Comparison of ENCODE assay signal across 8 cellular contexts in genomic region chr19:49017666-49018351, GRCh38. TPM values are rescaled to one million over a fixed set of nuclear protein-coding genes. Genes with fewer than 3 reads are reported as not detected.
DNase-seq lines count a peak whose midpoint lies in the region; ATAC-seq lines count a peak whose summit lies in the region.

No MANE protein-coding gene starts in this region.

- H3K27me3 ChIP-seq in CD8-positive, alpha-beta memory T cell (ENCODE audit: insufficient read depth, low read length, poor library complexity, severe bottlenecking), result no peaks in the 10 kb centered on the region
- no peaks in the 10 kb centered on the region for H3K27me3 ChIP-seq in SJCRH30
- peaks cover 16% of the 10 kb centered on the region for H3K27me3 ChIP-seq in rectal smooth muscle tissue (ENCODE audit: control insufficient read depth, insufficient read depth, low read length)

- no peaks in the 10 kb centered on the region for H3K36me3 ChIP-seq in CD8-positive, alpha-beta memory T cell (ENCODE audit: insufficient read depth, low read length)
- H3K36me3 ChIP-seq in SJCRH30 (peaks cover 5% of the 10 kb centered on the region), rectal smooth muscle tissue (ENCODE audit: control insufficient read depth, insufficient read depth, low read length) (peaks cover 13% of the 10 kb centered on the region)

- no peak overlapping the region for H3K9ac ChIP-seq in rectal smooth muscle tissue (ENCODE audit: low read length)

- H3K4me1 Mint-ChIP-seq in CD8-positive, alpha-beta memory T cell, result peaks cover 21 to 42% (median 23%) of the 10 kb centered on the region in 3 donors

- H3K4me1 ChIP-seq in CD8-positive, alpha-beta memory T cell (ENCODE audit: insufficient read depth, low read length), result peaks cover 6% of the 10 kb centered on the region
- H3K4me1 ChIP-seq in SJCRH30 (no peaks in the 10 kb centered on the region), rectal smooth muscle tissue (ENCODE audit: control insufficient read depth, insufficient read depth, low read length) (peaks cover 2% of the 10 kb centered on the region)

- peak overlapping the region in 7 of 8 donors; percentile 17 to 92 (median 68) for H3K27ac Mint-ChIP-seq in CD8-positive, alpha-beta memory T cell

- H3K9me3 Mint-ChIP-seq in CD8-positive, alpha-beta memory T cell, result no peaks in the 10 kb centered on the region

- POLR2A ChIA-PET in CD8-positive, alpha-beta memory T cell (lab: Charles Lee), result interaction anchor here (0.5 to 1.6 kb wide), 4 partner anchors 24 to 749 kb away, joined by 3 to 10 read pairs (median 3); partner anchors contain the start of genes AP2A1, GYS1 and RUVBL2

- intact Hi-C loops in head of caudate nucleus (cut with DNase I), result no loop called here

- peak overlapping the region; percentile 77 to 94 (median 89) for H3K4me3 Mint-ChIP-seq in CD8-positive, alpha-beta memory T cell

- ATAC-seq in HG02759 (IDR thresholded peaks at IDR 0.05; ENCODE audit: unreplicated experiment) (peak; percentile 54), HG03097 (IDR thresholded peaks at IDR 0.05; ENCODE audit: low FRiP score, unreplicated experiment) (no peak)

- DNase-seq in CD8-positive, alpha-beta memory T cell, result peak; percentile 54 to 80 (median 65)
- DNase-seq in SJCRH30, result peak; percentile 50 to 54
- DNase-seq in activated naive CD4-positive, alpha-beta T cell treated with Interleukin-2 at 50 U/mL for 16 hours, result peak; percentile 70
- peak in 29 of 42 donors; percentile 8 to 62 (median 25) for DNase-seq in head of caudate nucleus
- DNase-seq in NCI-H2029 treated with DMSO at 0.1 percent for 48 hours (lab: John Stamatoyannopoulos, UW), result no peak

- H3K36me3 Mint-ChIP-seq in CD8-positive, alpha-beta memory T cell, result peaks cover 0 to 16% (median 0%) of the 10 kb centered on the region in 3 donors

- H3K27ac ChIP-seq in CD8-positive, alpha-beta memory T cell (ENCODE audit: low read depth, low read length), result no peak overlapping the region
- no peak overlapping the region for H3K27ac ChIP-seq in SJCRH30
- H3K27ac ChIP-seq in rectal smooth muscle tissue (ENCODE audit: low read depth, low read length), result no peak overlapping the region

- no peaks in the 10 kb centered on the region for H3K27me3 Mint-ChIP-seq in CD8-positive, alpha-beta memory T cell

- H3K9me3 ChIP-seq in CD8-positive, alpha-beta memory T cell (ENCODE audit: low read length), result no peaks in the 10 kb centered on the region
- no peaks in the 10 kb centered on the region for H3K9me3 ChIP-seq in SJCRH30 (replicated peaks)

- CTCF ChIA-PET in CD8-positive, alpha-beta memory T cell (lab: Charles Lee), result interaction anchor here (0.8 to 3.4 kb wide), 7 partner anchors 9 to 52 kb away, joined by 3 to 25 read pairs (median 10); partner anchors contain the start of genes FTL, GYS1 and RUVBL2

- peak overlapping the region; percentile 61 for H3K4me3 ChIP-seq in CD8-positive, alpha-beta memory T cell (ENCODE audit: low read length)
- H3K4me3 ChIP-seq in SJCRH30 (peak overlapping the region; percentile 45), rectal smooth muscle tissue (ENCODE audit: low read length) (peak overlapping the region; percentile 61)

RNA-seq across cellular contexts. Expression of gene LHB, which starts 0.9 kb away (rescaled TPM):
- not detected for total RNA-seq in CD8-positive, alpha-beta memory T cell
- not detected for polyA plus RNA-seq in CD8-positive, alpha-beta memory T cell
- total RNA-seq in SJCRH30 (2014; rRNA removed; shearing (Covaris generic)), result not detected in 2 replicates

RNA-seq across cellular contexts. Expression of gene CGB3, which starts 6.3 kb away (rescaled TPM):
- not detected for total RNA-seq in CD8-positive, alpha-beta memory T cell
- polyA plus RNA-seq in CD8-positive, alpha-beta memory T cell, result not detected
- not detected in 2 replicates for total RNA-seq in SJCRH30 (2014; rRNA removed; shearing (Covaris generic))

RNA-seq across cellular contexts. Expression of gene CGB2, which starts 13.9 kb away (rescaled TPM):
- not detected for total RNA-seq in CD8-positive, alpha-beta memory T cell
- polyA plus RNA-seq in CD8-positive, alpha-beta memory T cell, result not detected
- not detected in 2 replicates for total RNA-seq in SJCRH30 (2014; rRNA removed; shearing (Covaris generic))

RNA-seq across cellular contexts. Expression of gene CGB1, which starts 18.9 kb away (rescaled TPM):
- not detected for total RNA-seq in CD8-positive, alpha-beta memory T cell
- not detected for polyA plus RNA-seq in CD8-positive, alpha-beta memory T cell
- total RNA-seq in SJCRH30 (2014; rRNA removed; shearing (Covaris generic)), result not detected in 2 replicates

RNA-seq across cellular contexts. Expression of gene RUVBL2, which starts 24.1 kb away (rescaled TPM):
- 100 to 1,000 TPM; 147 to 159 TPM for total RNA-seq in CD8-positive, alpha-beta memory T cell
- 67.9 TPM for polyA plus RNA-seq in CD8-positive, alpha-beta memory T cell
- 139 and 152 TPM in 2 replicates for total RNA-seq in SJCRH30 (2014; rRNA removed; shearing (Covaris generic))
